ENCODE assay signal across 2 cellular contexts in the genomic region with DNA sequence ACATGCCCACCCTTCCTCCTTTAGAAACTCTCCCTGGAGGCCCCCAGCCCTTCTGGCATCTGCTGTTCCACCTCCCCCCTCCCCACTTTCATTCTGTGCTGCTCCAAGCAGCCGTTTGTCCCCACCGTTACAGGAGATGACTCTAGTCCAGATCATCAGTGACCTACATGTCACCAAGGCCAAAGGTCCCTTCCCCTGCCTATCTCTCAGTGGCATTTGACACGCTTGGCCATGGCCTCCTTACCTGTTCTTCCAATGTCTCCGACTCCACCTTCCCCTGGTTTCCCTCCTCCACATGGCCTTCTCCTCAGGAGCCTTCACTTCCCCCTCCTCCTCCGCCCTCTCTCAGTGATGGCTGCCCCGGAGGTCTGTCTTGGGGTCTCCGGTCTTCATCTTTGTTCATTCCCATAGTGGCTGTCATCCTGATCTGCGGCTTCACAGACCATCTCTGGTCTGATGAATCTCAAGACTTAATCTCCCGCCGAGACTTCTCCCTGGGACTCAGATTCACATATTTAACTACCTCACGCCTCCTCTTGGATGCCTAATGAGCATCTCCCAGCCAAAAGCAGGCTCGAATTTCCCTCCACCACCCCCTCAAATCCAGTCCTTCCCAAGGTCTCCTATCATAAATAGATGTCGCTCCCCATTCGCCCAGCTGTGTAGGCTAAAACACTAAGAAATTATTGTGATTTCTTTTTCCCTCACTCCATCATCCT.
TF ChIP-seq lines count a peak whose summit lies in the region.

No MANE protein-coding gene starts in this region.

TF ChIP-seq in HEK293, 187 proteins besides CTCF, POLR2A, EP300 and RAD21:
- TF ChIP-seq ZNF302 (tag by site-specific recombination; IDR thresholded peaks at IDR 0.05; ENCODE audit: low read depth): no peak
- peak; percentile 83 for TF ChIP-seq EGR2 (tag by site-specific recombination; IDR thresholded peaks at IDR 0.05; ENCODE audit: low read depth)
- TF ChIP-seq ZNF341 (tag by site-specific recombination; IDR thresholded peaks at IDR 0.05; ENCODE audit: low read depth): peak; percentile 79
- TF ChIP-seq ZNF776 (tag by site-specific recombination; IDR thresholded peaks at IDR 0.05; ENCODE audit: borderline replicate concordance): no peak
- TF ChIP-seq, protein P1, sequence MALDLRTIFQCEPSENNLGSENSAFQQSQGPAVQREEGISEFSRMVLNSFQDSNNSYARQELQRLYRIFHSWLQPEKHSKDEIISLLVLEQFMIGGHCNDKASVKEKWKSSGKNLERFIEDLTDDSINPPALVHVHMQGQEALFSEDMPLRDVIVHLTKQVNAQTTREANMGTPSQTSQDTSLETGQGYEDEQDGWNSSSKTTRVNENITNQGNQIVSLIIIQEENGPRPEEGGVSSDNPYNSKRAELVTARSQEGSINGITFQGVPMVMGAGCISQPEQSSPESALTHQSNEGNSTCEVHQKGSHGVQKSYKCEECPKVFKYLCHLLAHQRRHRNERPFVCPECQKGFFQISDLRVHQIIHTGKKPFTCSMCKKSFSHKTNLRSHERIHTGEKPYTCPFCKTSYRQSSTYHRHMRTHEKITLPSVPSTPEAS (tag by site-specific recombination; IDR thresholded peaks at IDR 0.05): no peak
- TF ChIP-seq ZNF146 (tag by site-specific recombination; IDR thresholded peaks at IDR 0.05): no peak
- no peak for TF ChIP-seq ZNF701 (tag by site-specific recombination; IDR thresholded peaks at IDR 0.05)
- TF ChIP-seq ZNF423 (tag by site-specific recombination; IDR thresholded peaks at IDR 0.05): no peak
- no peak for TF ChIP-seq ZNF768 (tag by site-specific recombination; IDR thresholded peaks at IDR 0.05)
- TF ChIP-seq, protein P2, sequence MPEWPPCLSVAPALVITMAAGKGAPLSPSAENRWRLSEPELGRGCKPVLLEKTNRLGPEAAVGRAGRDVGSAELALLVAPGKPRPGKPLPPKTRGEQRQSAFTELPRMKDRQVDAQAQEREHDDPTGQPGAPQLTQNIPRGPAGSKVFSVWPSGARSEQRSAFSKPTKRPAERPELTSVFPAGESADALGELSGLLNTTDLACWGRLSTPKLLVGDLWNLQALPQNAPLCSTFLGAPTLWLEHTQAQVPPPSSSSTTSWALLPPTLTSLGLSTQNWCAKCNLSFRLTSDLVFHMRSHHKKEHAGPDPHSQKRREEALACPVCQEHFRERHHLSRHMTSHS (tag by site-specific recombination; IDR thresholded peaks at IDR 0.05): no peak
- no peak for TF ChIP-seq ZNF292 (tag by site-specific recombination; IDR thresholded peaks at IDR 0.05; ENCODE audit: borderline replicate concordance, low read depth)
- peak; percentile 85 for TF ChIP-seq ZFHX2 (tag by site-specific recombination; conservative IDR thresholded peaks at IDR 0.05)
- no peak for TF ChIP-seq ZNF544 (tag by site-specific recombination; IDR thresholded peaks at IDR 0.05)

TF ChIP-seq in H1, 55 proteins besides CTCF, POLR2A, EP300 and RAD21:
- TF ChIP-seq TAF1 (IDR thresholded peaks at IDR 0.05; ENCODE audit: low read depth, low read length) (no peak), RXRA (IDR thresholded peaks at IDR 0.05; ENCODE audit: insufficient read depth, low read depth, low read length) (no peak), POLR2AphosphoS5 (IDR thresholded peaks at IDR 0.05; ENCODE audit: low read depth, low read length) (peak; percentile 76; the same call in 1 of the 2 replicates), YY1 (IDR thresholded peaks at IDR 0.05; ENCODE audit: low read depth, low read length) (no peak), TAF7 (optimal IDR thresholded peaks at IDR 0.05; ENCODE audit: borderline replicate concordance, low read depth, low read length) (peak; percentile 75), SIX5 (IDR thresholded peaks at IDR 0.05; ENCODE audit: low read depth, low read length) (no peak), SAP30 (IDR thresholded peaks at IDR 0.05; ENCODE audit: insufficient read depth, insufficient replicate concordance, low read length) (no peak), POU5F1 (IDR thresholded peaks at IDR 0.05; ENCODE audit: low read depth, low read length) (no peak)
- TF ChIP-seq, protein P3, sequence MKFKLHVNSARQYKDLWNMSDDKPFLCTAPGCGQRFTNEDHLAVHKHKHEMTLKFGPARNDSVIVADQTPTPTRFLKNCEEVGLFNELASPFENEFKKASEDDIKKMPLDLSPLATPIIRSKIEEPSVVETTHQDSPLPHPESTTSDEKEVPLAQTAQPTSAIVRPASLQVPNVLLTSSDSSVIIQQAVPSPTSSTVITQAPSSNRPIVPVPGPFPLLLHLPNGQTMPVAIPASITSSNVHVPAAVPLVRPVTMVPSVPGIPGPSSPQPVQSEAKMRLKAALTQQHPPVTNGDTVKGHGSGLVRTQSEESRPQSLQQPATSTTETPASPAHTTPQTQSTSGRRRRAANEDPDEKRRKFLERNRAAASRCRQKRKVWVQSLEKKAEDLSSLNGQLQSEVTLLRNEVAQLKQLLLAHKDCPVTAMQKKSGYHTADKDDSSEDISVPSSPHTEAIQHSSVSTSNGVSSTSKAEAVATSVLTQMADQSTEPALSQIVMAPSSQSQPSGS (IDR thresholded peaks at IDR 0.05; ENCODE audit: low read length): no peak
